8 cellular contexts compared by ENCODE assay signal in the genomic region with DNA sequence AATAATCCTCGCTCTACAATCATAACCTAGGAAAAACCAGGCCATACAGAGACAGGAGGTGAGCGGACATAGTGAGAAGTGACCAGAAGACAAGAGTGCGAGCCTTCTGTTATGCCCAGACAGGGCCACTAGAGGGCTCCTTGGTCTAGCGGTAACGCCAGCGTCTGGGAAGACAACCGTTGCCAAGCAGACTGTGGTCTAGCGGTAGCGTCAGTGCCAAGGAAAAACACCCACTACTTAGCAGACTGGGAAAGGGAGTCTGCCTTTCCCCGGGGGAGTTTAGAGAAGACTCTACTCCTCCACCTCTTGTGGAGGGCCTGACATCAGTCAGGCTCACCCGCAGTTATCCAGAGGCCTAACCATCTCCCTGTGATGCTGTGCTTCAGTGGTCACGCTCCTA. TPM values are rescaled to one million over a fixed set of nuclear protein-coding genes. Genes with fewer than 3 reads are reported as not detected.
DNase-seq lines count a peak whose midpoint lies in the region; ATAC-seq and TF ChIP-seq lines count a peak whose summit lies in the region.
"Not testable (repeated sequence)": the region's sequence is repeated elsewhere in the genome, so short reads cannot be mapped to it uniquely, and the experiment has no call there.

No MANE protein-coding gene starts in this region.

- not testable (repeated sequence) for H3K4me2 ChIP-seq in PC-3 (ENCODE audit: low read length); neural progenitor cell

- WGBS in heart right ventricle, 2 donors = 34 to 38% methylated on average over 12 of the region's 12 CpGs

- POLR2A ChIA-PET in CD8-positive, alpha-beta memory T cell (lab: Charles Lee); PC-3 (lab: Charles Lee; ENCODE audit: unreplicated experiment): not testable (repeated sequence)

- peak in 4 of 5 donors; percentile 6 to 44 (median 28) for DNase-seq in CD8-positive, alpha-beta memory T cell
- DNase-seq in HT-29 (ENCODE audit: low spot score) = peak; percentile 25
- peak; percentile 48 for DNase-seq in PC-3
- DNase-seq in activated CD4-positive, alpha-beta T cell treated with anti-CD3 and anti-CD28 coated beads, Interleukin-2, amount 50 U/mL, for 48 hours = peak; percentile 68 to 76
- DNase-seq in heart right ventricle = peak in 1 of 2 donors; percentile 53
- DNase-seq in neural progenitor cell (ENCODE audit: low spot score) = peak; percentile 42
- peak; percentile 77 for DNase-seq in stimulated activated CD8-positive, alpha-beta memory T cell treated with anti-CD3 and anti-CD28 coated beads, Interleukin-4, amount 100 ng/mL, for 48 hours

- not testable (repeated sequence) for H3K9me2 ChIP-seq in PC-3 (replicated peaks; ENCODE audit: low read length)

- peaks cover 16 to 18% of the 10 kb centered on the region in 2 donors for H3K27me3 Mint-ChIP-seq in CD8-positive, alpha-beta memory T cell
- H3K27me3 Mint-ChIP-seq in brain; neural progenitor cell (ENCODE audit: insufficient read depth, low read depth): not testable (repeated sequence)

- H3K27me3 ChIP-seq in CD8-positive, alpha-beta memory T cell (ENCODE audit: insufficient read depth, low read length, poor library complexity, severe bottlenecking); PC-3 (ENCODE audit: low read length); heart right ventricle; neural progenitor cell: not testable (repeated sequence)

- not testable (repeated sequence) for H3K4me1 ChIP-seq in CD8-positive, alpha-beta memory T cell (ENCODE audit: insufficient read depth, low read length); PC-3 (ENCODE audit: insufficient read depth, low read length); heart right ventricle; neural progenitor cell

- H3K79me2 ChIP-seq in PC-3 (ENCODE audit: low read length); neural progenitor cell (ENCODE audit: low read depth): not testable (repeated sequence)

- intact Hi-C loops in PC-3 (cut with micrococcal nuclease) = not testable (repeated sequence)
- intact Hi-C loops in heart right ventricle (cut with DNase I) = loop anchor here in 2 of 10 donors (10.0 kb wide), 2 partner anchors 48 to 178 kb away; a partner anchor contains a TSS

- not testable (repeated sequence) for H3F3A ChIP-seq in PC-3 (ENCODE audit: low read length, unreplicated experiment); neural progenitor cell (ENCODE audit: low read depth)

- peak; percentile 59 for TF ChIP-seq CTCF in PC-3 (conservative IDR thresholded peaks at IDR 0.05; ENCODE audit: low read depth, low read length)
- TF ChIP-seq CTCF in brain (conservative IDR thresholded peaks at IDR 0.05) = peak; percentile 41 to 46
- TF ChIP-seq CTCF in heart right ventricle (IDR thresholded peaks at IDR 0.05) = peak; percentile 31 to 82 (median 58)
- peak; percentile 65 for TF ChIP-seq CTCF in neural progenitor cell (IDR thresholded peaks at IDR 0.05)

- CTCF ChIA-PET in CD8-positive, alpha-beta memory T cell (lab: Charles Lee) = interaction anchor here (0.9 to 1.1 kb wide), 2 partner anchors 204 to 405 kb away, joined by 3 to 4 read pairs; no protein-coding TSS in a partner anchor
- CTCF ChIA-PET in PC-3 (lab: Charles Lee) = not testable (repeated sequence)

- not testable (repeated sequence) for H4K20me1 ChIP-seq in PC-3 (ENCODE audit: low read length); neural progenitor cell (ENCODE audit: low read depth)

- not testable (repeated sequence) for H3K4me3 Mint-ChIP-seq in CD8-positive, alpha-beta memory T cell; brain; neural progenitor cell

- not testable (repeated sequence) for H3K4me3 ChIP-seq in CD8-positive, alpha-beta memory T cell (ENCODE audit: low read length); PC-3 (ENCODE audit: low read length); heart right ventricle; neural progenitor cell

- H3K9me3 Mint-ChIP-seq in CD8-positive, alpha-beta memory T cell = peaks cover 5 to 29% (median 15%) of the 10 kb centered on the region in 5 donors
- H3K9me3 Mint-ChIP-seq in brain (peaks cover 25 to 51% (median 41%) of the 10 kb centered on the region in 5 experiments), neural progenitor cell (peaks cover 55% of the 10 kb centered on the region)

- H2AFZ ChIP-seq in PC-3 (ENCODE audit: low read length); neural progenitor cell (replicated peaks): not testable (repeated sequence)

- H3K36me3 Mint-ChIP-seq in CD8-positive, alpha-beta memory T cell; brain; neural progenitor cell: not testable (repeated sequence)

- H3K36me3 ChIP-seq in CD8-positive, alpha-beta memory T cell (ENCODE audit: insufficient read depth, low read length); PC-3 (ENCODE audit: low read depth, low read length); heart right ventricle; neural progenitor cell: not testable (repeated sequence)

- H3K9me3 ChIP-seq in CD8-positive, alpha-beta memory T cell (ENCODE audit: low read length) = not testable (repeated sequence)
- peaks cover 18% of the 10 kb centered on the region; the same call in 1 of the 2 replicates for H3K9me3 ChIP-seq in PC-3 (ENCODE audit: low read length)
- peaks cover 0 to 55% (median 9%) of the 10 kb centered on the region in 11 donors for H3K9me3 ChIP-seq in heart right ventricle
- H3K9me3 ChIP-seq in neural progenitor cell (ENCODE audit: low read depth) = peaks cover 12% of the 10 kb centered on the region

- H3K27ac Mint-ChIP-seq in CD8-positive, alpha-beta memory T cell; brain; neural progenitor cell: not testable (repeated sequence)

- not testable (repeated sequence) for H3K27ac ChIP-seq in CD8-positive, alpha-beta memory T cell (ENCODE audit: low read depth, low read length); PC-3 (ENCODE audit: low read length); heart right ventricle; neural progenitor cell

- not testable (repeated sequence) for BruUV-seq in PC-3 (replicated peaks; lab: Mats Ljungman, UMichigan)

- not testable (repeated sequence) for H3K4me1 Mint-ChIP-seq in CD8-positive, alpha-beta memory T cell; brain; neural progenitor cell

- not testable (repeated sequence) for H3K9ac ChIP-seq in PC-3 (ENCODE audit: low read length); neural progenitor cell

- not testable (repeated sequence) for ATAC-seq in PC-3, heart right ventricle

RNA-seq across cellular contexts. Expression of a gene that starts 58.6 kb away (rescaled TPM):
- total RNA-seq in CD8-positive, alpha-beta memory T cell = 1 to 10 TPM; 1.1 to 1.2 TPM
- polyA plus RNA-seq in CD8-positive, alpha-beta memory T cell = 1.7 TPM
- total RNA-seq in HT-29 (2014; rRNA removed; shearing (Covaris generic)) = 0.26 TPM in 1 of 2 replicates, not detected in the other
- total RNA-seq in PC-3 (2014; rRNA removed) = not detected in 2 replicates
- 1.7 TPM for polyA plus RNA-seq in brain (ENCODE audit: insufficient read depth, low read depth, low replicate concordance)
- 1 to 10 TPM in 2 of 10 donors, under 1 TPM in 8; 0.25 to 1.0 (median 0.77) TPM for total RNA-seq in heart right ventricle
- polyA plus RNA-seq in heart right ventricle = 1 to 10 TPM in 1 of 2 donors, under 1 TPM in 1; 0.13 to 3.1 TPM
- 2.9 and 5.0 TPM in 2 replicates for total RNA-seq in neural progenitor cell (ENCODE audit: low replicate concordance)
